Comparison of ENCODE assay signal across 1 cellular context in the genomic region with DNA sequence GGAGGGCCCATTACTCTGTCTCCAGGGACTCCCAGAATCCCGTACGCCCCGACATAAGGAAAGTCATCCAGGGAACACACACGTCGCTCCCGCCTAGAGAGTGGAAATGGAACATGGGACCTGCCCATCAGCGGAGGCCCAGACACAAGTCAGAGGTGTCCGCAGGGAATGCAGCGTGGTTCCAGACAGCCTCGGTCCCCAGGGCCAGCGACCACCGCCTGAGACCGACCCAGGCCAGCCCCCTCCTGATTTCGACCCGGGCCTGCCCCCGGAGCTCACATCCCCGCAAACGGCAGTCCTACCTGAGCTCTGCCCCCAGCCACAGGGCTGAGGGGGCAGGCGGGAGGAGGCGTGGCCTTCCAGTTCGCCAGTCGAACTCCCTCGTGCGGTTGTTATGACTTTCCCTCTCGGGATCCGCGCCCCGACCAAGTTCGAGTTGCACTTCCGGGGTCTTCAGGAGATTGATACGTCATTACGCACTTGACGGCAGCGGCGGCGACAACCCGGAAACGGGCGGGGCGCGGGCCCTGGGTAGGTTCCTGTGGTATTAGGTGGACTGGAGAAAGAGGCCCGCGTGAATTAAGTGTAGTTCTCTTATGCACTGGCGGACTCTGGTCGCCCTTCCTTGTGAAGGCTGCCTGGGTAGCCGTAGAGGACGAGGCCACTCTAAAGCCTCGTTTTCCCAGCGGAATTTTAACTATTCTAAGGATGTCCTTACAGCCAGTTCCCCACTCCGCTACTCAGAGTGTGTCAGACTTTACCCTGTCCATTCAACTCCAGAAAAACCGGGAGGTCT.
TF ChIP-seq lines count a peak whose summit lies in the region.

No MANE protein-coding gene starts in this region.

TF ChIP-seq in SK-N-SH, 30 proteins besides CTCF, POLR2A, EP300 and RAD21 (continued from another document):
- TF ChIP-seq, protein P1, sequence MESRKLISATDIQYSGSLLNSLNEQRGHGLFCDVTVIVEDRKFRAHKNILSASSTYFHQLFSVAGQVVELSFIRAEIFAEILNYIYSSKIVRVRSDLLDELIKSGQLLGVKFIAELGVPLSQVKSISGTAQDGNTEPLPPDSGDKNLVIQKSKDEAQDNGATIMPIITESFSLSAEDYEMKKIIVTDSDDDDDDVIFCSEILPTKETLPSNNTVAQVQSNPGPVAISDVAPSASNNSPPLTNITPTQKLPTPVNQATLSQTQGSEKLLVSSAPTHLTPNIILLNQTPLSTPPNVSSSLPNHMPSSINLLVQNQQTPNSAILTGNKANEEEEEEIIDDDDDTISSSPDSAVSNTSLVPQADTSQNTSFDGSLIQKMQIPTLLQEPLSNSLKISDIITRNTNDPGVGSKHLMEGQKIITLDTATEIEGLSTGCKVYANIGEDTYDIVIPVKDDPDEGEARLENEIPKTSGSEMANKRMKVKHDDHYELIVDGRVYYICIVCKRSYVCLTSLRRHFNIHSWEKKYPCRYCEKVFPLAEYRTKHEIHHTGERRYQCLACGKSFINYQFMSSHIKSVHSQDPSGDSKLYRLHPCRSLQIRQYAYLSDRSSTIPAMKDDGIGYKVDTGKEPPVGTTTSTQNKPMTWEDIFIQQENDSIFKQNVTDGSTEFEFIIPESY (IDR thresholded peaks at IDR 0.05; ENCODE audit: borderline replicate concordance, low read depth), result no peak
- TF ChIP-seq MXI1 (IDR thresholded peaks at IDR 0.05; ENCODE audit: low read depth, low read length), result peak; percentile 97
- TF ChIP-seq, protein P2, sequence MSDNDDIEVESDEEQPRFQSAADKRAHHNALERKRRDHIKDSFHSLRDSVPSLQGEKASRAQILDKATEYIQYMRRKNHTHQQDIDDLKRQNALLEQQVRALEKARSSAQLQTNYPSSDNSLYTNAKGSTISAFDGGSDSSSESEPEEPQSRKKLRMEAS (IDR thresholded peaks at IDR 0.05; ENCODE audit: low read depth), result peak; percentile 92
- TF ChIP-seq YY1 (IDR thresholded peaks at IDR 0.05; ENCODE audit: low read depth), result peak; percentile 27; the same call in 1 of the 2 replicates
- TF ChIP-seq SMC3 (IDR thresholded peaks at IDR 0.05; ENCODE audit: low read depth, low read length), result no peak
- peak; percentile 94 for TF ChIP-seq SIN3A (IDR thresholded peaks at IDR 0.05; ENCODE audit: borderline replicate concordance, low read depth, low read length)
- no peak for TF ChIP-seq FOXM1 (IDR thresholded peaks at IDR 0.05; ENCODE audit: low read depth)
